18 cellular contexts compared by ENCODE assay signal in genomic region chr18:25614168-25614567, GRCh38.
"Had no signal": no experiment of that assay in that cellular context is flagged by ENCODE, and none has a peak within 500 bp of the region (broad histone marks: within the 10 kb centered on the region; RNA-seq: fewer than 3 reads in every experiment).

No MANE protein-coding gene starts in this region.

- H3K4me3 ChIP-seq: adrenal gland, ascending aorta, esophagus muscularis mucosa, gastrocnemius medialis, testis, vagina had no signal

- H3K36me3 ChIP-seq: adrenal gland, ascending aorta, esophagus muscularis mucosa, gastrocnemius medialis, vagina had no signal

- H3K27me3 ChIP-seq: adrenal gland, ascending aorta, esophagus muscularis mucosa, gastrocnemius medialis, testis, vagina had no signal

- H3K4me1 ChIP-seq: adrenal gland, ascending aorta, esophagus muscularis mucosa, gastrocnemius medialis, testis, vagina had no signal

- H3K9me3 ChIP-seq: adrenal gland, ascending aorta, gastrocnemius medialis, testis, vagina had no signal

- DNase-seq: activated gamma-delta T cell treated with Interleukin-2 at 50 U/mL for 16 hours; activated T-cell treated with anti-CD3 and anti-CD28 coated beads, Interleukin-2, amount 50 U/mL, for 1 hour; adrenal gland; effector memory CD4-positive, alpha-beta T cell; gastrocnemius medialis; hippocampal formation; left ventricle myocardium superior; mammary epithelial cell; midbrain; natural killer cell; retina; stimulated activated CD4-positive, alpha-beta T cell treated with anti-CD3 and anti-CD28 coated beads, Interleukin-2, amount 100 ng/mL, for 48 hours; stimulated activated CD8-positive, alpha-beta memory T cell treated with anti-CD3 and anti-CD28 coated beads, Interleukin-4, amount 100 ng/mL, for 48 hours; stimulated activated naive B cell treated with anti-CD40 and anti-IgM and Interleukin-4, amounts not matched to agents 10 μg/mL and 1 μg/mL and 100 μg/mL, for 72 hours; testis had no signal

- H3K27ac ChIP-seq: adrenal gland, ascending aorta, esophagus muscularis mucosa, gastrocnemius medialis, testis, vagina had no signal
